14 cellular contexts compared by ENCODE assay signal in genomic region chr3:156691920-156692319, GRCh38. TPM values are rescaled to one million over a fixed set of nuclear protein-coding genes. Genes with fewer than 3 reads are reported as not detected.
DNase-seq lines count a peak whose midpoint lies in the region; ATAC-seq and TF ChIP-seq lines count a peak whose summit lies in the region.
"Had no signal": no experiment of that assay in that cellular context is flagged by ENCODE, and none has a peak within 500 bp of the region (broad histone marks: within the 10 kb centered on the region; RNA-seq: fewer than 3 reads in every experiment).

No MANE protein-coding gene starts in this region.

- DNase-seq in ACHN (peak; percentile 32), HT-29 (ENCODE audit: low spot score) (peak; percentile 57), brain microvascular endothelial cell (no peak), left lung (no peak), MV-4-11 (lab: John Stamatoyannopoulos, UW) (no peak), SHP77 (lab: John Stamatoyannopoulos, UW) (no peak), erythroblast (lab: John Stamatoyannopoulos, UW) (no peak), NCI-H524 treated with DMSO at 0.1 percent for 48 hours (lab: John Stamatoyannopoulos, UW) (no peak)
- DNase-seq: CD4-positive, alpha-beta memory T cell; NCI-H187; Peyer's patch; stimulated activated naive B cell treated with anti-CD40 and anti-IgM and Interleukin-4, amounts not matched to agents 10 μg/mL and 1 μg/mL and 100 μg/mL, for 72 hours had no signal

- H3K4me3 ChIP-seq in brain microvascular endothelial cell (ENCODE audit: low read depth, low read length) (no peak overlapping the region), left lung (no peak overlapping the region)
- H3K4me3 ChIP-seq: Peyer's patch had no signal

- H3K27me3 ChIP-seq in brain microvascular endothelial cell (replicated peaks), result no peaks in the 10 kb centered on the region
- no peaks in the 10 kb centered on the region for H3K27me3 ChIP-seq in left lung
- H3K27me3 ChIP-seq: Peyer's patch had no signal

- intact Hi-C loops in left lung (cut with DNase I), result no loop called here

- in situ Hi-C loops in ACHN (cut with HindIII; ENCODE audit: low pct_ligation_motif_present, low pct_unique_long_range_greater_than_20kb, low sequenced_read_pairs), result no loop called here
- in situ Hi-C loops in brain microvascular endothelial cell (cut with HindIII; ENCODE audit: low pct_ligation_motif_present, low sequenced_read_pairs), result loop anchor here (25.0 kb wide), 1 partner anchor 395 kb away; no protein-coding TSS in a partner anchor

- H3K27ac ChIP-seq in brain microvascular endothelial cell (peak overlapping the region; percentile 82), left lung (peak overlapping the region; percentile 45 to 62)
- H3K27ac ChIP-seq: Peyer's patch had no signal

- H3K36me3 ChIP-seq in brain microvascular endothelial cell (replicated peaks), result peaks cover 18% of the 10 kb centered on the region
- H3K36me3 ChIP-seq in left lung, result peaks cover 0 to 32% of the 10 kb centered on the region in 2 donors

- H3K9me3 ChIP-seq in left lung, result no peaks in the 10 kb centered on the region
- H3K9me3 ChIP-seq: Peyer's patch had no signal

- H3K4me1 ChIP-seq in left lung, result peaks cover 19 to 65% of the 10 kb centered on the region in 2 donors

- TF ChIP-seq CTCF in brain microvascular endothelial cell (IDR thresholded peaks at IDR 0.05; ENCODE audit: low read depth, low read length, missing control alignments) (no peak), left lung (IDR thresholded peaks at IDR 0.05) (no peak)

- ATAC-seq in left lung, result peak; percentile 43
- ATAC-seq: activated CD4-positive, CD25-positive, alpha-beta regulatory T cell treated with anti-CD3 and anti-CD28 coated beads, Interleukin-2, amount 50 U/mL, for 24 hours; activated T-helper 17 cell treated with anti-CD3 and anti-CD28 coated beads, Interleukin-2, amount 50 U/mL, for 72 hours; stimulated activated naive B cell treated with anti-CD40 and anti-IgM and Interleukin-4, amounts not matched to agents 10 μg/mL and 1 μg/mL and 100 μg/mL, for 72 hours had no signal

- no peak for TF ChIP-seq POLR2A in erythroblast (IDR thresholded peaks at IDR 0.05; ENCODE audit: low read length)

RNA-seq across cellular contexts. Expression of gene TIPARP, which starts 17.5 kb away (rescaled TPM):
- 66.6 and 70.7 TPM in 2 replicates for total RNA-seq in HT-29 (2014; rRNA removed; shearing (Covaris generic))
- 10 to 100 TPM; 47.7 to 49.5 TPM for total RNA-seq in left lung

Comparison
In these comparisons a context has a peak if more than half of its experiments do, and no peak if none do; other contexts are left out.
1. DNase-seq: peak in ACHN (single experiment) and HT-29 (single experiment); none in brain microvascular endothelial cell (single experiment), left lung (0 of 2), MV-4-11 (single experiment), SHP77 (0 of 2), erythroblast (0 of 2) and NCI-H524 treated with DMSO at 0.1 percent for 48 hours (single experiment).